17 cellular contexts compared by ENCODE assay signal in genomic region chr16:81607006-81607405, GRCh38.
DNase-seq lines count a peak whose midpoint lies in the region; ATAC-seq, FAIRE-seq and TF ChIP-seq lines count a peak whose summit lies in the region.
"Had no signal": no experiment of that assay in that cellular context is flagged by ENCODE, and none has a peak within 500 bp of the region (broad histone marks: within the 10 kb centered on the region; RNA-seq: fewer than 3 reads in every experiment).

No MANE protein-coding gene starts in this region.

- FAIRE-seq in A549 (lab: Jason Lieb, UNC): no peak
- FAIRE-seq: A204.1, G401.6, H54 had no signal

- ATAC-seq in A549: no peak
- ATAC-seq in central memory CD8-positive, alpha-beta T cell (replicated peaks; ENCODE audit: extremely low read depth, poor library complexity, severe bottlenecking): no peak
- ATAC-seq: K562 had no signal

- DNase-seq in A549 (ENCODE audit: low read depth in 1 of 2, low spot score in 1 of 2) (no peak), Caco-2 (no peak), osteoblast (ENCODE audit: insufficient read length, low spot score, missing footprints) (peak; percentile 65), NCI-H1417 treated with DMSO at 0.1 percent for 48 hours (lab: John Stamatoyannopoulos, UW) (no peak), NCI-H1417 (lab: John Stamatoyannopoulos, UW) (no peak)
- no peak for DNase-seq in central memory CD8-positive, alpha-beta T cell (ENCODE audit: low spot score in 2 of 2)
- no peak for DNase-seq in activated CD4-positive, alpha-beta T cell treated with anti-CD3 and anti-CD28 coated beads, Interleukin-2, amount 10 ng/mL, durations not matched to agents 7 days and 5 days
- DNase-seq: HFFc6, NCI-H1105, NCI-H187 treated with DMSO at 0.1 percent for 48 hours, NCI-H226, NCI-H526 had no signal

- H3K27me3 Mint-ChIP-seq in Caco-2 (ENCODE audit: insufficient read depth, unreplicated experiment): no peaks in the 10 kb centered on the region
- H3K27me3 Mint-ChIP-seq in central memory CD8-positive, alpha-beta T cell: no peaks in the 10 kb centered on the region
- H3K27me3 Mint-ChIP-seq in activated CD4-positive, alpha-beta T cell treated with anti-CD3 and anti-CD28 coated beads, Interleukin-2, amount 10 ng/mL, durations not matched to agents 7 days and 5 days: no peaks in the 10 kb centered on the region

- H4K20me1 ChIP-seq in osteoblast (ENCODE audit: insufficient read depth, low read length): peaks cover 31% of the 10 kb centered on the region

- no peak for TF ChIP-seq EP300 in A549 (IDR thresholded peaks at IDR 0.05)

- H3K4me1 ChIP-seq in A549 (peaks cover 77% of the 10 kb centered on the region), Caco-2 (no peaks in the 10 kb centered on the region), osteoblast (ENCODE audit: insufficient read depth, low read length) (peaks cover 45% of the 10 kb centered on the region)

- H3K4me1 Mint-ChIP-seq in Caco-2 (ENCODE audit: low read depth, unreplicated experiment): peaks cover 6% of the 10 kb centered on the region
- peaks cover 34% of the 10 kb centered on the region for H3K4me1 Mint-ChIP-seq in central memory CD8-positive, alpha-beta T cell
- no peaks in the 10 kb centered on the region for H3K4me1 Mint-ChIP-seq in activated CD4-positive, alpha-beta T cell treated with anti-CD3 and anti-CD28 coated beads, Interleukin-2, amount 10 ng/mL, durations not matched to agents 7 days and 5 days

- POLR2A ChIA-PET in A549 (lab: Yijun Ruan, JAX) (no interaction called here), Caco-2 (lab: Charles Lee) (no interaction called here)
- POLR2A ChIA-PET in activated CD4-positive, alpha-beta T cell treated with anti-CD3 and anti-CD28 coated beads, Interleukin-2, amount 10 ng/mL, durations not matched to agents 7 days and 5 days (lab: Charles Lee): no interaction called here

- TF ChIP-seq RAD21 in A549 (conservative IDR thresholded peaks at IDR 0.05 in 1 of 2, IDR thresholded peaks at IDR 0.05 in 1 of 2): no peak

- intact Hi-C loops in Caco-2 (cut with micrococcal nuclease; ENCODE audit: unreplicated experiment): no loop called here

- H3K36me3 Mint-ChIP-seq in Caco-2 (ENCODE audit: insufficient read depth, unreplicated experiment): peaks cover 22% of the 10 kb centered on the region
- peaks cover 8% of the 10 kb centered on the region for H3K36me3 Mint-ChIP-seq in central memory CD8-positive, alpha-beta T cell (ENCODE audit: insufficient read depth)
- no peaks in the 10 kb centered on the region for H3K36me3 Mint-ChIP-seq in activated CD4-positive, alpha-beta T cell treated with anti-CD3 and anti-CD28 coated beads, Interleukin-2, amount 10 ng/mL, durations not matched to agents 7 days and 5 days (ENCODE audit: low read depth)

- H3K27me3 ChIP-seq in Caco-2 (replicated peaks; ENCODE audit: control insufficient read depth, insufficient read depth, low read length) (no peaks in the 10 kb centered on the region), osteoblast (ENCODE audit: insufficient read depth, low read length) (no peaks in the 10 kb centered on the region)
- H3K27me3 ChIP-seq: SJSA1 had no signal

- no TSS peak for BruUV-seq in Caco-2 (replicated peaks; lab: Mats Ljungman, UMichigan)

- H3K4me3 Mint-ChIP-seq in Caco-2 (ENCODE audit: unreplicated experiment): no peak overlapping the region
- no peak overlapping the region for H3K4me3 Mint-ChIP-seq in central memory CD8-positive, alpha-beta T cell
- H3K4me3 Mint-ChIP-seq in activated CD4-positive, alpha-beta T cell treated with anti-CD3 and anti-CD28 coated beads, Interleukin-2, amount 10 ng/mL, durations not matched to agents 7 days and 5 days: no peak overlapping the region
- H3K4me3 Mint-ChIP-seq: HFFc6 had no signal

- peaks cover 1% of the 10 kb centered on the region; the same call in 1 of the 2 replicates for H3K36me3 ChIP-seq in Caco-2 (ENCODE audit: control insufficient read depth, insufficient read depth, low read length)
- H3K36me3 ChIP-seq in osteoblast (ENCODE audit: insufficient read depth, low read length): peaks cover 5% of the 10 kb centered on the region

- H2AFZ ChIP-seq in osteoblast (ENCODE audit: low read length): no peak overlapping the region

- CTCF ChIA-PET in A549 (lab: Yijun Ruan, JAX): interaction anchor here (0.8 to 1.4 kb wide), 3 partner anchors 9 to 16 kb away, joined by 3 to 6 read pairs (median 3); no protein-coding TSS in a partner anchor
- CTCF ChIA-PET in Caco-2 (lab: Charles Lee): no interaction called here
- CTCF ChIA-PET in activated CD4-positive, alpha-beta T cell treated with anti-CD3 and anti-CD28 coated beads, Interleukin-2, amount 10 ng/mL, durations not matched to agents 7 days and 5 days (lab: Charles Lee): interaction anchor here (1.8 kb wide), 1 partner anchor 16 kb away, joined by 5 read pairs; no protein-coding TSS in a partner anchor

- 86% methylated on average over 12 of the region's 12 CpGs for WGBS in A549 (ENCODE audit: missing lambda C conversion rate)

- H3K4me3 ChIP-seq in A549 (no peak overlapping the region), Caco-2 (ENCODE audit: low read depth, low read length) (no peak overlapping the region), osteoblast (ENCODE audit: insufficient read depth, low read length) (no peak overlapping the region)
- H3K4me3 ChIP-seq: K562, SJSA1 had no signal

- peak overlapping the region; percentile 70; a peak in 2 of 6 replicates for H3K27ac ChIP-seq in A549
- H3K27ac ChIP-seq in osteoblast (ENCODE audit: low read depth, low read length): no peak overlapping the region
- H3K27ac ChIP-seq: SJSA1 had no signal

- peaks cover 26% of the 10 kb centered on the region for H3K79me2 ChIP-seq in osteoblast (ENCODE audit: insufficient read depth, low read length)

- H3K27ac Mint-ChIP-seq in Caco-2 (ENCODE audit: unreplicated experiment): peak overlapping the region; percentile 4
- peak overlapping the region; percentile 88 for H3K27ac Mint-ChIP-seq in central memory CD8-positive, alpha-beta T cell (ENCODE audit: low read depth)
- no peak overlapping the region for H3K27ac Mint-ChIP-seq in activated CD4-positive, alpha-beta T cell treated with anti-CD3 and anti-CD28 coated beads, Interleukin-2, amount 10 ng/mL, durations not matched to agents 7 days and 5 days
- H3K27ac Mint-ChIP-seq: HFFc6 had no signal

- no peaks in the 10 kb centered on the region for H3K9me3 ChIP-seq in A549
- no peaks in the 10 kb centered on the region for H3K9me3 ChIP-seq in Caco-2
- H3K9me3 ChIP-seq in osteoblast (ENCODE audit: low read depth, low read length): no peaks in the 10 kb centered on the region
- H3K9me3 ChIP-seq: SJSA1 had no signal

- H3K9me3 Mint-ChIP-seq in Caco-2 (ENCODE audit: unreplicated experiment): no peaks in the 10 kb centered on the region
- H3K9me3 Mint-ChIP-seq in central memory CD8-positive, alpha-beta T cell: no peaks in the 10 kb centered on the region
- H3K9me3 Mint-ChIP-seq in activated CD4-positive, alpha-beta T cell treated with anti-CD3 and anti-CD28 coated beads, Interleukin-2, amount 10 ng/mL, durations not matched to agents 7 days and 5 days: no peaks in the 10 kb centered on the region
- H3K9me3 Mint-ChIP-seq: HFFc6 had no signal

- no peak overlapping the region for H3K4me2 ChIP-seq in A549
- no peak overlapping the region for H3K4me2 ChIP-seq in osteoblast (ENCODE audit: insufficient read depth, low read length)

- TF ChIP-seq POLR2A in A549 (IDR thresholded peaks at IDR 0.05; ENCODE audit: low read length): no peak

- TF ChIP-seq CTCF in A549 (IDR thresholded peaks at IDR 0.05) (no peak), Caco-2 (IDR thresholded peaks at IDR 0.05; ENCODE audit: insufficient read depth in 1 of 2, low read depth in 1 of 2, low read length in 1 of 2, severe bottlenecking in 1 of 2, unreplicated experiment in 1 of 2) (no peak), osteoblast (IDR thresholded peaks at IDR 0.05; ENCODE audit: extremely low read depth, low read depth, low read length) (no peak)

TF ChIP-seq in A549, 52 proteins besides CTCF, POLR2A, EP300 and RAD21 (continues in another document):
- TF ChIP-seq NR3C1 (IDR thresholded peaks at IDR 0.05) (no peak), NPAS2 (CRISPR knock-in tag; IDR thresholded peaks at IDR 0.05; ENCODE audit: borderline replicate concordance) (no peak), FOSL2 (IDR thresholded peaks at IDR 0.05) (no peak), FOSL2 (CRISPR knock-in tag; IDR thresholded peaks at IDR 0.05) (no peak), ELK1 (IDR thresholded peaks at IDR 0.05; ENCODE audit: low read depth, low read length) (no peak), HOXB13 (CRISPR knock-in tag; IDR thresholded peaks at IDR 0.05; ENCODE audit: low read depth) (no peak), MYC (IDR thresholded peaks at IDR 0.05; ENCODE audit: borderline replicate concordance, low read length) (no peak), CEBPB (IDR thresholded peaks at IDR 0.05) (no peak), BCL3 (IDR thresholded peaks at IDR 0.05) (no peak), FOSB (CRISPR knock-in tag; IDR thresholded peaks at IDR 0.05) (no peak), ZNF302 (CRISPR knock-in tag; IDR thresholded peaks at IDR 0.05) (no peak)
